Comparison of ENCODE assay signal across 25 cellular contexts in genomic region chr19:40659116-40659515, GRCh38.
"Had no signal": no experiment of that assay in that cellular context is flagged by ENCODE, and none has a peak within 500 bp of the region (broad histone marks: within the 10 kb centered on the region; RNA-seq: fewer than 3 reads in every experiment).

No MANE protein-coding gene starts in this region.

- H3K36me3 ChIP-seq: left ventricle myocardium inferior, neural progenitor cell, neutrophil, right atrium auricular region, right lobe of liver, thyroid gland, transverse colon, upper lobe of left lung had no signal

- H3K4me1 ChIP-seq: neural progenitor cell had no signal

- H3K9me3 ChIP-seq: left ventricle myocardium inferior, neutrophil, right atrium auricular region, right lobe of liver, testis, thyroid gland, transverse colon, upper lobe of left lung had no signal

- H3K4me3 ChIP-seq: left ventricle myocardium inferior, lung, neural progenitor cell, right atrium auricular region, right lobe of liver, skin epidermis, testis, thyroid gland, transverse colon, upper lobe of left lung had no signal

- DNase-seq: hypothalamus; immature natural killer cell; left ventricle myocardium inferior; mesendoderm; naive B cell; natural killer cell; nephron progenitor cell; occipital lobe; right lobe of liver; stimulated activated CD4-positive, alpha-beta T cell treated with anti-CD3 and anti-CD28 coated beads, Interleukin-12 subunit alpha, Interleukin-12 subunit beta, amount 100 ng/mL, for 4 hours; stimulated activated CD4-positive, alpha-beta T cell treated with anti-CD3 and anti-CD28 coated beads, Interleukin-15, amount 100 ng/mL, for 24 hours; stimulated activated CD4-positive, alpha-beta T cell treated with anti-CD3 and anti-CD28 coated beads, Interleukin-2, amount 100 ng/mL, for 24 hours; stimulated activated CD4-positive, alpha-beta T cell treated with anti-CD3 and anti-CD28 coated beads, Interleukin-4, amount 100 ng/mL, for 1 hour; stimulated activated naive B cell treated with anti-CD40 and anti-IgM and Interleukin-4, amounts not matched to agents 10 μg/mL and 1 μg/mL and 100 μg/mL, for 72 hours; stimulated activated naive CD8-positive, alpha-beta T cell treated with anti-CD3 and anti-CD28 coated beads, Interleukin-15, Interleukin-2, amounts not matched to agents 100 U/mL and 50 U/mL, for 24 hours; substantia nigra; testis; thyroid gland; transverse colon; upper lobe of left lung had no signal

- ATAC-seq: natural killer cell; right lobe of liver; stimulated activated naive B cell treated with anti-CD40 and anti-IgM and Interleukin-4, amounts not matched to agents 10 μg/mL and 1 μg/mL and 100 μg/mL, for 72 hours; stimulated activated naive CD8-positive, alpha-beta T cell treated with anti-CD3 and anti-CD28 coated beads, Interleukin-15, Interleukin-2, amounts not matched to agents 100 U/mL and 50 U/mL, for 24 hours had no signal

- H3K27me3 ChIP-seq: right atrium auricular region, right lobe of liver, testis, thyroid gland, transverse colon, upper lobe of left lung had no signal

- H3K27ac ChIP-seq: left ventricle myocardium inferior, neural progenitor cell, neutrophil, right atrium auricular region, right lobe of liver, testis, thyroid gland, upper lobe of left lung had no signal

- H3K4me2 ChIP-seq: neural progenitor cell had no signal

- H2AFZ ChIP-seq: neural progenitor cell had no signal

- H3K9ac ChIP-seq: neural progenitor cell had no signal
